ENCODE assay signal across 9 cellular contexts in genomic region chr2:176157499-176158305, GRCh38. TPM values are rescaled to one million over a fixed set of nuclear protein-coding genes. Genes with fewer than 3 reads are reported as not detected.
DNase-seq lines count a peak whose midpoint lies in the region; ATAC-seq, FAIRE-seq and TF ChIP-seq lines count a peak whose summit lies in the region.
"Had no signal": no experiment of that assay in that cellular context is flagged by ENCODE, and none has a peak within 500 bp of the region (broad histone marks: within the 10 kb centered on the region; RNA-seq: fewer than 3 reads in every experiment).

No MANE protein-coding gene starts in this region.

- no peak for FAIRE-seq in astrocyte (lab: Jason Lieb, UNC)

- ATAC-seq in HG02870 (IDR thresholded peaks at IDR 0.05; ENCODE audit: unreplicated experiment): no peak
- ATAC-seq in HG03439 (IDR thresholded peaks at IDR 0.05; ENCODE audit: unreplicated experiment): no peak
- no peak for ATAC-seq in GM18498 (IDR thresholded peaks at IDR 0.05; ENCODE audit: unreplicated experiment)

- no peak for TF ChIP-seq CTCF in astrocyte (IDR thresholded peaks at IDR 0.05; ENCODE audit: insufficient read depth, low read depth, low read length)
- no peak for TF ChIP-seq CTCF in neural progenitor cell (IDR thresholded peaks at IDR 0.05)

- H2AFZ ChIP-seq in astrocyte (ENCODE audit: low read depth, low read length): no peak overlapping the region
- no peak overlapping the region for H2AFZ ChIP-seq in neural progenitor cell (replicated peaks)

- H3K9me3 ChIP-seq in astrocyte (ENCODE audit: insufficient read depth, low read depth, low read length) (peaks cover 4% of the 10 kb centered on the region), neural progenitor cell (ENCODE audit: low read depth) (no peaks in the 10 kb centered on the region)

- H3K4me1 Mint-ChIP-seq in astrocyte (ENCODE audit: low read depth, unreplicated experiment) (no peaks in the 10 kb centered on the region), neural progenitor cell (peaks cover 9% of the 10 kb centered on the region)

- no peaks in the 10 kb centered on the region for H3K4me1 ChIP-seq in astrocyte (ENCODE audit: insufficient read depth, low read length)
- H3K4me1 ChIP-seq in neural progenitor cell: no peaks in the 10 kb centered on the region

- DNase-seq in D341Med (ENCODE audit: low spot score) (peak; percentile 64), NCI-H128 (lab: John Stamatoyannopoulos, UW; ENCODE audit: unreplicated experiment) (peak; percentile 48), astrocyte (ENCODE audit: low read depth) (no peak), neural progenitor cell (ENCODE audit: low spot score) (peak; percentile 82), dedifferentiated amniotic fluid mesenchymal stem cell (ENCODE audit: extremely low spot score) (no peak)
- DNase-seq: Right ventricle myocardium superior had no signal

- H3K36me3 Mint-ChIP-seq in astrocyte (ENCODE audit: low read depth, unreplicated experiment) (peaks cover 3% of the 10 kb centered on the region), neural progenitor cell (no peaks in the 10 kb centered on the region)

- H3K4me3 Mint-ChIP-seq in astrocyte (ENCODE audit: unreplicated experiment) (no peak overlapping the region), neural progenitor cell (peak overlapping the region; percentile 2)

- H3K79me2 ChIP-seq in astrocyte (ENCODE audit: insufficient read depth, low read length): no peaks in the 10 kb centered on the region
- H3K79me2 ChIP-seq in neural progenitor cell (ENCODE audit: low read depth): no peaks in the 10 kb centered on the region

- no peaks in the 10 kb centered on the region for H3F3A ChIP-seq in neural progenitor cell (ENCODE audit: low read depth)

- H3K36me3 ChIP-seq in astrocyte (ENCODE audit: insufficient read depth, low read length) (no peaks in the 10 kb centered on the region), neural progenitor cell (no peaks in the 10 kb centered on the region)

- peaks cover 19% of the 10 kb centered on the region for H3K9me3 Mint-ChIP-seq in astrocyte (ENCODE audit: unreplicated experiment)
- peaks cover 2% of the 10 kb centered on the region for H3K9me3 Mint-ChIP-seq in neural progenitor cell

- H3K9ac ChIP-seq in astrocyte (ENCODE audit: low read length) (peak overlapping the region; percentile 70), neural progenitor cell (no peak overlapping the region)

- peaks cover 89% of the 10 kb centered on the region for H3K27me3 ChIP-seq in astrocyte (ENCODE audit: insufficient read depth, low read length)
- H3K27me3 ChIP-seq in neural progenitor cell: peaks cover 100% of the 10 kb centered on the region

- H3K27me3 Mint-ChIP-seq in astrocyte (ENCODE audit: low read depth, unreplicated experiment) (peaks cover 86% of the 10 kb centered on the region), neural progenitor cell (ENCODE audit: insufficient read depth, low read depth) (peaks cover 93% of the 10 kb centered on the region)

- H3K27ac ChIP-seq in astrocyte (ENCODE audit: low read depth, low read length) (peak overlapping the region; percentile 42), neural progenitor cell (no peak overlapping the region)

- peak overlapping the region; percentile 82 for H3K4me2 ChIP-seq in astrocyte (ENCODE audit: low read length)
- H3K4me2 ChIP-seq in neural progenitor cell: no peak overlapping the region

- H3K4me3 ChIP-seq in astrocyte (ENCODE audit: insufficient read depth, low read depth, low read length) (peak overlapping the region; percentile 36), neural progenitor cell (no peak overlapping the region)

- H4K20me1 ChIP-seq in astrocyte (ENCODE audit: insufficient read depth, low read length): no peaks in the 10 kb centered on the region
- peaks cover 98% of the 10 kb centered on the region for H4K20me1 ChIP-seq in neural progenitor cell (ENCODE audit: low read depth)

- H3K27ac Mint-ChIP-seq in astrocyte (ENCODE audit: unreplicated experiment) (peak overlapping the region; percentile 47), neural progenitor cell (no peak overlapping the region)

RNA-seq across cellular contexts. Expression of gene HOXD3, which starts 0.6 kb away (rescaled TPM):
- total RNA-seq in astrocyte (not detected in 2 replicates), neural progenitor cell (ENCODE audit: low replicate concordance) (not detected in 2 replicates)

RNA-seq across cellular contexts. Expression of gene HOXD4, which starts 6.4 kb away (rescaled TPM):
- total RNA-seq in astrocyte (not detected in 2 replicates), neural progenitor cell (ENCODE audit: low replicate concordance) (not detected in 2 replicates)
- total RNA-seq: Right ventricle myocardium superior had no signal

RNA-seq across cellular contexts. Expression of gene HOXD8, which starts 28.2 kb away (rescaled TPM):
- total RNA-seq in astrocyte (not detected in 2 replicates), neural progenitor cell (ENCODE audit: low replicate concordance) (not detected in 2 replicates)

RNA-seq across cellular contexts. Expression of gene HOXD1, which starts 30.8 kb away (rescaled TPM):
- total RNA-seq in astrocyte (not detected in 2 replicates), neural progenitor cell (ENCODE audit: low replicate concordance) (not detected in 2 replicates)
- total RNA-seq: Right ventricle myocardium superior had no signal

RNA-seq across cellular contexts. Expression of gene HOXD9, which starts 35.2 kb away (rescaled TPM):
- total RNA-seq in astrocyte (not detected in 2 replicates), neural progenitor cell (ENCODE audit: low replicate concordance) (not detected in 2 replicates)
- total RNA-seq: Right ventricle myocardium superior had no signal

Comparison
In these comparisons a context has a peak if more than half of its experiments do, and no peak if none do; other contexts are left out.
1. DNase-seq: peak in D341Med (single experiment), NCI-H128 (single experiment) and neural progenitor cell (single experiment); none in astrocyte (single experiment) and dedifferentiated amniotic fluid mesenchymal stem cell (single experiment).